ENCODE assay signal across 9 cellular contexts in the genomic region with DNA sequence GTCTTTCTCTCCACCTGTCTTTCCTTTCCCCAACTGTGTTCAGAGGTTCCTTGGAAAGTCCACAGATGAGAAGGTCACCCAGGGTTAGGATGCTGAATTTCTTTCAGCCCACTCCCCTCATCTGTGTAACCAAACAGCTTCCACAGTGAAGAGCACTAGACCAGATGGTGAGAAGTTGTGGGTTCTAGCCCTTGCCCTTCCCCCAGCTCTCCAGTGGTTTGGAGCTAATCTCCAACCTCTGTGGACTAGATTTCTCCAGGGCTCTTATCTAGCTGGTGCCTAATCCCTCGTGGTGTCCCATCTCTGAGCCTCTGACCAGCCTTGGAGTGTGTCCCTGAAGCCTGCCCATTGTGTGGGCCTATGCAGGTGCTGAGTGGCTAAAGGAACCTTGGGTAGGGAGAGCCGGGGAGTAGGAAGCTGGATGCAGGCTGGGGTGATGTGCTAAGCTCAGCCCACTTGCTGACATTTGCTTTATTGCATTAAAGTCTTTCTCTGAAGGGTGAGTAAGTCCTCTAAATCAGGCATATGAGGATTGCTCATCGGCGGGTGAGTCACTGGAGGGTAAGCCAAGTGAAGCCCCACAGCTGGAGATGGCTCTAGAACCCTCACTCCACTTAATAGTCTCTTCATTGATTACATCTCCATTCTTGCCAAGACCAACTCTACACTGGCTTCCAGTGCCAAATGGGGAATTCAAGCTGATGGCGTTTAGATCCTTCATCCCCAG. TPM values are rescaled to one million over a fixed set of nuclear protein-coding genes. Genes with fewer than 3 reads are reported as not detected.
A peak's percentile ranks its signal among the peaks of the same experiment; 100 is the strongest.
DNase-seq lines count a peak whose midpoint lies in the region; ATAC-seq and TF ChIP-seq lines count a peak whose summit lies in the region.
"Had no signal": no experiment of that assay in that cellular context is flagged by ENCODE, and none has a peak within 500 bp of the region (broad histone marks: within the 10 kb centered on the region; RNA-seq: fewer than 3 reads in every experiment).

No MANE protein-coding gene starts in this region.

- H3K36me3 ChIP-seq in ACC112 (ENCODE audit: insufficient read depth, low read length) (peaks cover 45% of the 10 kb centered on the region), esophagus squamous epithelium (peaks cover 8 to 51% (median 9%) of the 10 kb centered on the region in 3 donors), uterus (no peaks in the 10 kb centered on the region)

- no peaks in the 10 kb centered on the region for H3K9me3 ChIP-seq in esophagus squamous epithelium
- no peaks in the 10 kb centered on the region for H3K9me3 ChIP-seq in uterus

- CTCF ChIA-PET in activated naive CD4-positive, alpha-beta T cell treated with anti-CD3 and anti-CD28 coated beads for 36 hours (lab: Charles Lee), result interaction anchor here (0.8 to 3.1 kb wide), 6 partner anchors 9 to 205 kb away, joined by 3 to 15 read pairs (median 12); no protein-coding TSS in a partner anchor

- peaks cover 34% of the 10 kb centered on the region for H3K79me2 ChIP-seq in ACC112 (ENCODE audit: control insufficient read depth, insufficient read depth, low read length, unreplicated experiment)

- peaks cover 51% of the 10 kb centered on the region for H3K4me1 Mint-ChIP-seq in activated naive CD4-positive, alpha-beta T cell treated with anti-CD3 and anti-CD28 coated beads for 36 hours (ENCODE audit: low read depth)

- H3K4me3 ChIP-seq in ACC112 (ENCODE audit: low read depth, low read length), result no peak overlapping the region
- no peak overlapping the region for H3K4me3 ChIP-seq in esophagus squamous epithelium
- no peak overlapping the region for H3K4me3 ChIP-seq in uterus

- TF ChIP-seq CTCF in esophagus squamous epithelium (IDR thresholded peaks at IDR 0.05) (no peak), uterus (IDR thresholded peaks at IDR 0.05) (no peak)

- H2AFZ ChIP-seq in ACC112 (ENCODE audit: low read length, unreplicated experiment), result no peak overlapping the region

- intact Hi-C loops in activated naive CD4-positive, alpha-beta T cell treated with anti-CD3 and anti-CD28 coated beads for 36 hours (cut with micrococcal nuclease), result loop anchor here (1.0 kb wide), 3 partner anchors 8 to 24 kb away; no protein-coding TSS in a partner anchor
- intact Hi-C loops in esophagus squamous epithelium (cut with DNase I) (no loop called here), uterus (cut with DNase I; ENCODE audit: low total_unique reads) (no loop called here)

- no peaks in the 10 kb centered on the region for H3K9me3 Mint-ChIP-seq in activated naive CD4-positive, alpha-beta T cell treated with anti-CD3 and anti-CD28 coated beads for 36 hours
- H3K9me3 Mint-ChIP-seq: naive B cell had no signal

- DNase-seq in HT1080 (ENCODE audit: low read depth) (peak; percentile 96), kidney glomerular epithelial cell (lab: John Stamatoyannopoulos, UW) (peak; percentile 57), esophagus squamous epithelium (lab: John Stamatoyannopoulos, UW) (no peak), uterus (no peak), NCI-H1417 (lab: John Stamatoyannopoulos, UW) (no peak)
- peak; percentile 86 for DNase-seq in activated naive CD4-positive, alpha-beta T cell treated with anti-CD3 and anti-CD28 coated beads for 36 hours
- DNase-seq: naive B cell had no signal

- WGBS in esophagus squamous epithelium, 2 donors, result 47 to 50% methylated on average over 3 to 5 of the region's 5 CpGs

- H3K27me3 Mint-ChIP-seq in activated naive CD4-positive, alpha-beta T cell treated with anti-CD3 and anti-CD28 coated beads for 36 hours (ENCODE audit: low read depth), result no peaks in the 10 kb centered on the region
- H3K27me3 Mint-ChIP-seq: naive B cell had no signal

- peaks cover 71% of the 10 kb centered on the region for H3K36me3 Mint-ChIP-seq in activated naive CD4-positive, alpha-beta T cell treated with anti-CD3 and anti-CD28 coated beads for 36 hours (ENCODE audit: low read depth)

- H3K4me1 ChIP-seq in ACC112 (ENCODE audit: control insufficient read depth, insufficient read depth, low read length, unreplicated experiment) (peaks cover 32% of the 10 kb centered on the region), esophagus squamous epithelium (peaks cover 0 to 16% (median 6%) of the 10 kb centered on the region in 3 donors), uterus (no peaks in the 10 kb centered on the region)

- ATAC-seq in GM21576 (IDR thresholded peaks at IDR 0.05; ENCODE audit: unreplicated experiment), result no peak

- H3K27ac Mint-ChIP-seq in activated naive CD4-positive, alpha-beta T cell treated with anti-CD3 and anti-CD28 coated beads for 36 hours, result peak overlapping the region; percentile 80

- H3K27ac ChIP-seq in ACC112 (ENCODE audit: low read depth, low read length), result peak overlapping the region; percentile 70
- peak overlapping the region in 2 of 4 donors; percentile 7 to 26 for H3K27ac ChIP-seq in esophagus squamous epithelium
- peak overlapping the region in 1 of 2 donors; percentile 21 for H3K27ac ChIP-seq in uterus

- no peak overlapping the region for H3K4me3 Mint-ChIP-seq in activated naive CD4-positive, alpha-beta T cell treated with anti-CD3 and anti-CD28 coated beads for 36 hours

- no peak for TF ChIP-seq POLR2A in esophagus squamous epithelium (IDR thresholded peaks at IDR 0.05)
- no peak for TF ChIP-seq POLR2A in uterus (IDR thresholded peaks at IDR 0.05)

- H3K27me3 ChIP-seq in ACC112 (ENCODE audit: insufficient read depth, low read length), result no peaks in the 10 kb centered on the region
- no peaks in the 10 kb centered on the region for H3K27me3 ChIP-seq in esophagus squamous epithelium
- H3K27me3 ChIP-seq in uterus, result no peaks in the 10 kb centered on the region

RNA-seq across cellular contexts. Expression of gene DUSP5, which starts 14.9 kb away (rescaled TPM):
- total RNA-seq in HT1080 (2014; rRNA removed; shearing (Covaris generic)), result 72.7 and 89.2 TPM in 2 replicates
- 70.8 and 72.3 TPM in 2 replicates for polyA plus RNA-seq in HT1080 (2015; cell fraction: cytosol; rRNA removed)
- 50.7 and 60.2 TPM in 2 replicates for polyA plus RNA-seq in HT1080 (2015; cell fraction: nucleus; rRNA removed)
- 10 to 100 TPM; 51.0 to 53.5 TPM for total RNA-seq in activated naive CD4-positive, alpha-beta T cell treated with anti-CD3 and anti-CD28 coated beads for 36 hours
- total RNA-seq in esophagus squamous epithelium (10 to 100 TPM; 15.0 to 60.6 (median 47.9) TPM), uterus (100 to 1,000 TPM in 1 of 4 donors, 10 to 100 TPM in 3; 10.4 to 112 (median 17.5) TPM)

RNA-seq across cellular contexts. Expression of gene SMC3, which starts 54.9 kb away (rescaled TPM):
- 36.9 and 38.5 TPM in 2 replicates for total RNA-seq in HT1080 (2014; rRNA removed; shearing (Covaris generic))
- 32.9 and 41.2 TPM in 2 replicates for polyA plus RNA-seq in HT1080 (2015; cell fraction: cytosol; rRNA removed)
- polyA plus RNA-seq in HT1080 (2015; cell fraction: nucleus; rRNA removed), result 50.7 and 51.4 TPM in 2 replicates
- total RNA-seq in activated naive CD4-positive, alpha-beta T cell treated with anti-CD3 and anti-CD28 coated beads for 36 hours, result 10 to 100 TPM; 81.3 to 85.0 TPM
- total RNA-seq in esophagus squamous epithelium, result 10 to 100 TPM; 16.2 to 32.4 (median 28.1) TPM
- total RNA-seq in uterus, result 10 to 100 TPM; 12.4 to 45.3 (median 39.3) TPM

Comparison
In these comparisons a context has a peak if more than half of its experiments do, and no peak if none do; other contexts are left out.
1. DNase-seq: peak in HT1080 (single experiment), activated naive CD4-positive, alpha-beta T cell treated with anti-CD3 and anti-CD28 coated beads for 36 hours (single experiment) and kidney glomerular epithelial cell (single experiment); none in esophagus squamous epithelium (single experiment), uterus (0 of 2) and NCI-H1417 (0 of 3).